22 cellular contexts compared by ENCODE assay signal in genomic region chr16:81384006-81384405, GRCh38.
DNase-seq lines count a peak whose midpoint lies in the region; ATAC-seq and TF ChIP-seq lines count a peak whose summit lies in the region.
"Had no signal": no experiment of that assay in that cellular context is flagged by ENCODE, and none has a peak within 500 bp of the region (broad histone marks: within the 10 kb centered on the region; RNA-seq: fewer than 3 reads in every experiment).

No MANE protein-coding gene starts in this region.

- peak overlapping the region; percentile 42 for H3K27ac ChIP-seq in HUES48 (ENCODE audit: low read depth, low read length)
- H3K27ac ChIP-seq in caudate nucleus (ENCODE audit: low read depth, low read length), result peak overlapping the region; percentile 82
- H3K27ac ChIP-seq: BLaER1 treated with 17β-estradiol and CSF1 and Interleukin-3, amounts not matched to agents 10 nM and 100 nM; neutrophil had no signal

- H3K27me3 ChIP-seq in HUES48 (ENCODE audit: control insufficient read depth, insufficient read depth, low read length), result no peaks in the 10 kb centered on the region
- H3K27me3 ChIP-seq: BLaER1 treated with 17β-estradiol and CSF1 and Interleukin-3, amounts not matched to agents 10 nM and 100 nM; MG63; neutrophil; spleen had no signal

- H3K9me3 Mint-ChIP-seq in CD14-positive monocyte, result no peaks in the 10 kb centered on the region
- H3K9me3 Mint-ChIP-seq: activated naive CD4-positive, alpha-beta T cell treated with anti-CD3 and anti-CD28 coated beads, Interleukin-2, amount 50 U/mL, for 24 hours; central memory CD8-positive, alpha-beta T cell; stimulated activated naive CD8-positive, alpha-beta T cell treated with anti-CD3 and anti-CD28 coated beads, Interleukin-15, Interleukin-2, amounts not matched to agents 100 ng/mL and 50 ng/mL, for 24 hours; T-helper 2 cell treated with Interferon-gamma antibody and Interleukin-4, amounts not matched to agents 5 μg/mL and 100 μg/mL, for 36 hours had no signal

- no peaks in the 10 kb centered on the region for H3K9me3 ChIP-seq in HUES48 (ENCODE audit: control insufficient read depth, insufficient read depth, low read length)
- H3K9me3 ChIP-seq: BLaER1 treated with 17β-estradiol and CSF1 and Interleukin-3, amounts not matched to agents 10 nM and 100 nM; MG63; neutrophil; spleen had no signal

- H3K4me3 ChIP-seq in HUES48 (ENCODE audit: low read depth, low read length), result no peak overlapping the region
- H3K4me3 ChIP-seq: BLaER1 treated with 17β-estradiol and CSF1 and Interleukin-3, amounts not matched to agents 10 nM and 100 nM; MG63; spleen had no signal

- H3K4me3 Mint-ChIP-seq in CD14-positive monocyte, result no peak overlapping the region
- H3K4me3 Mint-ChIP-seq: activated naive CD4-positive, alpha-beta T cell treated with anti-CD3 and anti-CD28 coated beads, Interleukin-2, amount 50 U/mL, for 24 hours; central memory CD8-positive, alpha-beta T cell; stimulated activated naive CD8-positive, alpha-beta T cell treated with anti-CD3 and anti-CD28 coated beads, Interleukin-15, Interleukin-2, amounts not matched to agents 100 ng/mL and 50 ng/mL, for 24 hours; T-helper 2 cell treated with Interferon-gamma antibody and Interleukin-4, amounts not matched to agents 5 μg/mL and 100 μg/mL, for 36 hours had no signal

- DNase-seq in caudate nucleus (lab: John Stamatoyannopoulos, UW), result no peak
- DNase-seq in kidney glomerular epithelial cell (lab: John Stamatoyannopoulos, UW), result peak; percentile 6
- DNase-seq in sciatic nerve (ENCODE audit: low spot score), result no peak
- no peak for DNase-seq in NCI-H146 treated with DMSO at 0.1 percent for 48 hours (lab: John Stamatoyannopoulos, UW; ENCODE audit: unreplicated experiment)
- no peak for DNase-seq in NCI-H345 treated with DMSO at 0.1 percent for 48 hours (lab: John Stamatoyannopoulos, UW; ENCODE audit: unreplicated experiment)
- DNase-seq in CD14-positive monocyte (ENCODE audit: low spot score), result no peak
- no peak for DNase-seq in cortex of kidney (lab: John Stamatoyannopoulos, UW)
- DNase-seq: activated CD4-positive, CD25-positive, alpha-beta regulatory T cell treated with anti-CD3 and anti-CD28 coated beads, Interleukin-2, amount 50 U/mL, for 72 hours; activated CD8-positive, alpha-beta memory T cell treated with anti-CD3 and anti-CD28 coated beads, Interleukin-2, amount 50 U/mL, for 48 hours; DMS153; hypothalamus; MG63; NCI-H2081 treated with DMSO at 0.1 percent for 48 hours; SHP77 treated with DMSO at 0.1 percent for 48 hours; spleen had no signal

- intact Hi-C loops in sciatic nerve (cut with DNase I) (no loop called here), CD14-positive monocyte (cut with micrococcal nuclease) (no loop called here)

- no peaks in the 10 kb centered on the region for H3K4me1 Mint-ChIP-seq in CD14-positive monocyte
- H3K4me1 Mint-ChIP-seq: activated naive CD4-positive, alpha-beta T cell treated with anti-CD3 and anti-CD28 coated beads, Interleukin-2, amount 50 U/mL, for 24 hours; central memory CD8-positive, alpha-beta T cell had no signal

- TF ChIP-seq CTCF in CD14-positive monocyte (IDR thresholded peaks at IDR 0.05), result no peak

- no peak overlapping the region for H3K27ac Mint-ChIP-seq in CD14-positive monocyte
- H3K27ac Mint-ChIP-seq: activated naive CD4-positive, alpha-beta T cell treated with anti-CD3 and anti-CD28 coated beads, Interleukin-2, amount 50 U/mL, for 24 hours; stimulated activated naive CD8-positive, alpha-beta T cell treated with anti-CD3 and anti-CD28 coated beads, Interleukin-15, Interleukin-2, amounts not matched to agents 100 ng/mL and 50 ng/mL, for 24 hours; T-helper 2 cell treated with Interferon-gamma antibody and Interleukin-4, amounts not matched to agents 5 μg/mL and 100 μg/mL, for 36 hours had no signal

- no peaks in the 10 kb centered on the region for H3K27me3 Mint-ChIP-seq in CD14-positive monocyte (ENCODE audit: low read depth in 3 of 3)
- H3K27me3 Mint-ChIP-seq: activated naive CD4-positive, alpha-beta T cell treated with anti-CD3 and anti-CD28 coated beads, Interleukin-2, amount 50 U/mL, for 24 hours; central memory CD8-positive, alpha-beta T cell; stimulated activated naive CD8-positive, alpha-beta T cell treated with anti-CD3 and anti-CD28 coated beads, Interleukin-15, Interleukin-2, amounts not matched to agents 100 ng/mL and 50 ng/mL, for 24 hours had no signal

- H3K36me3 ChIP-seq in HUES48 (ENCODE audit: control insufficient read depth, insufficient read depth, low read length), result peaks cover 19% of the 10 kb centered on the region
- H3K36me3 ChIP-seq: MG63 had no signal

- ATAC-seq in sciatic nerve, result peak; percentile 85

- peaks cover 22 to 26% of the 10 kb centered on the region in 2 donors for H3K36me3 Mint-ChIP-seq in CD14-positive monocyte

- H3K4me1 ChIP-seq in HUES48 (ENCODE audit: control insufficient read depth, insufficient read depth, low read length), result peaks cover 16% of the 10 kb centered on the region
- H3K4me1 ChIP-seq: BLaER1 treated with 17β-estradiol and CSF1 and Interleukin-3, amounts not matched to agents 10 nM and 100 nM; spleen had no signal

- H3K9ac ChIP-seq in HUES48 (ENCODE audit: low read depth, low read length), result no peak overlapping the region
- H3K9ac ChIP-seq: BLaER1 treated with 17β-estradiol and CSF1 and Interleukin-3, amounts not matched to agents 10 nM and 100 nM had no signal
